ENCODE assay signal across 8 cellular contexts in genomic region chr10:73848821-73849489, GRCh38. TPM values are rescaled to one million over a fixed set of nuclear protein-coding genes. Genes with fewer than 3 reads are reported as not detected.
DNase-seq lines count a peak whose midpoint lies in the region; ATAC-seq, FAIRE-seq and TF ChIP-seq lines count a peak whose summit lies in the region.

No MANE protein-coding gene starts in this region.

- H3K27me3 ChIP-seq in suprapubic skin: no peaks in the 10 kb centered on the region

- no peaks in the 10 kb centered on the region for H3K9me3 ChIP-seq in suprapubic skin

- no peak for TF ChIP-seq POLR2A in suprapubic skin (IDR thresholded peaks at IDR 0.05)

- WGBS in suprapubic skin: 38% methylated on average over 17 of the region's 17 CpGs

- peaks cover 56% of the 10 kb centered on the region for H3K36me3 ChIP-seq in suprapubic skin

- H3K4me1 ChIP-seq in suprapubic skin: peaks cover 22% of the 10 kb centered on the region

- TF ChIP-seq CTCF in omental fat pad (IDR thresholded peaks at IDR 0.05): peak in 2 of 3 donors; percentile 82 to 91
- peak; percentile 98 to 99 for TF ChIP-seq CTCF in suprapubic skin (IDR thresholded peaks at IDR 0.05)

- no peak for FAIRE-seq in frontal cortex (lab: Jason Lieb, UNC)

- no peak overlapping the region for H3K27ac ChIP-seq in suprapubic skin

- ATAC-seq in GM21619 (IDR thresholded peaks at IDR 0.05; ENCODE audit: unreplicated experiment): peak; percentile 96
- ATAC-seq in omental fat pad (ENCODE audit: low FRiP score): peak; percentile 78

- TF ChIP-seq EP300 in suprapubic skin (IDR thresholded peaks at IDR 0.05): no peak

- H3K4me3 ChIP-seq in Jurkat, Clone E6-1 (ENCODE audit: low read length): no peak overlapping the region
- no peak overlapping the region for H3K4me3 ChIP-seq in suprapubic skin

- peak; percentile 85 for DNase-seq in EH (ENCODE audit: low read depth)
- peak; percentile 89 for DNase-seq in Jurkat, Clone E6-1 (ENCODE audit: low read depth, low spot score)
- peak; percentile 96 for DNase-seq in SIG-M5 treated with dmso at 0.1 percent for 504 hours (lab: John Stamatoyannopoulos, UW; ENCODE audit: unreplicated experiment)
- peak; percentile 20 for DNase-seq in activated gamma-delta T cell (lab: John Stamatoyannopoulos, UW)
- peak; percentile 72 to 85 for DNase-seq in frontal cortex (ENCODE audit: low spot score in 2 of 2)
- DNase-seq in omental fat pad (ENCODE audit: low spot score): peak; percentile 97
- peak; percentile 91 for DNase-seq in suprapubic skin (ENCODE audit: low spot score in 2 of 2)

RNA-seq across cellular contexts. Expression of gene CAMK2G, which starts 25.4 kb away (rescaled TPM):
- polyA plus RNA-seq in Jurkat, Clone E6-1 (2012; ENCODE audit: insufficient read depth, insufficient read length): 48.0 TPM
- total RNA-seq in frontal cortex: 50.1 TPM
- 10 to 100 TPM; 10.6 to 35.8 (median 15.6) TPM for total RNA-seq in omental fat pad
- 10 to 100 TPM; 16.9 to 35.2 (median 20.6) TPM for total RNA-seq in suprapubic skin

RNA-seq across cellular contexts. Expression of gene NDST2, which starts 37.6 kb away (rescaled TPM):
- 39.4 TPM for polyA plus RNA-seq in Jurkat, Clone E6-1 (2012; ENCODE audit: insufficient read depth, insufficient read length)
- 7.7 TPM for total RNA-seq in frontal cortex
- total RNA-seq in omental fat pad: 10 to 100 TPM; 21.4 to 66.2 (median 35.7) TPM
- 10 to 100 TPM; 27.4 to 56.5 (median 37.6) TPM for total RNA-seq in suprapubic skin

Comparison
In these comparisons a context has a peak if more than half of its experiments do, and no peak if none do; other contexts are left out.
1. DNase-seq: peak in every context shown above with its lines; median percentile 97 in omental fat pad; 96 in SIG-M5 treated with dmso at 0.1 percent for 504 hours; 91 in suprapubic skin; 89 in Jurkat, Clone E6-1; 85 in EH; 78 in frontal cortex; 20 in activated gamma-delta T cell.